Comparison of ENCODE assay signal across 18 cellular contexts in the genomic region with DNA sequence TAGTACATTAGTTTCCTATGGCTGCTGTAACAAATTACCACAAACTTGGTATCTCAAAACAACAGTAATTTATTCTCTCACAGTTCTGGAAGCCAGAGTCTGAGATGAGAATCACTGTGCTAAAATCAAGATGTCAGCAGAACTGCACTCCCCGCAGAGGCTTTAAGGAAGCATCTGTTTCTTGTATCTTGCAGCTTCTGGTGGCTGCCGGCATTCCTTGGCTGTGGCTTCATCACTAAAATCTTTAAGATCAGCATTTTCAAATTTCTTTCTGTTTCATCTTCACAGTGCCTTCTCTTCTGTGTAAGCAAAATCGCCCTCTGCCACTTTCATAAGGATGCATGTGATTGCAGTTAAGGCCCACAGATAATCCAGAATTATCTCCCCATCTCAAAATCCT. TPM values are rescaled to one million over a fixed set of nuclear protein-coding genes. Genes with fewer than 3 reads are reported as not detected.
"Had no signal": no experiment of that assay in that cellular context is flagged by ENCODE, and none has a peak within 500 bp of the region (broad histone marks: within the 10 kb centered on the region; RNA-seq: fewer than 3 reads in every experiment).

No MANE protein-coding gene starts in this region.

- H3K4me3 ChIP-seq: dorsolateral prefrontal cortex, lower lobe of right lung, suprapubic skin, transverse colon, vagina had no signal

- H3K27me3 ChIP-seq: brain microvascular endothelial cell, dorsolateral prefrontal cortex, suprapubic skin, transverse colon, vagina had no signal

- ATAC-seq: activated CD8-positive, alpha-beta T cell treated with anti-CD3 and anti-CD28 coated beads for 36 hours; lower lobe of right lung; natural killer cell; stimulated activated naive CD8-positive, alpha-beta T cell treated with anti-CD3 and anti-CD28 coated beads, Interleukin-15, Interleukin-2, amounts not matched to agents 100 U/mL and 50 U/mL, for 24 hours had no signal

- H3K4me1 ChIP-seq: lower lobe of right lung, transverse colon had no signal

- H3K27ac ChIP-seq: brain microvascular endothelial cell, lower lobe of right lung, suprapubic skin, transverse colon, vagina had no signal

- H3K9me3 ChIP-seq: lower lobe of right lung, suprapubic skin, transverse colon, vagina had no signal

- H3K36me3 ChIP-seq: brain microvascular endothelial cell, lower lobe of right lung, suprapubic skin, transverse colon, vagina had no signal

- DNase-seq: activated CD4-positive, alpha-beta T cell treated with anti-CD3 and anti-CD28 coated beads, Interleukin-2, amount 10 ng/mL, durations not matched to agents 24 days and 14 days; activated CD8-positive, alpha-beta T cell treated with anti-CD3 and anti-CD28 coated beads for 36 hours; activated naive CD4-positive, alpha-beta T cell treated with Interleukin-2 at 50 U/mL for 16 hours; activated naive CD8-positive, alpha-beta T cell treated with anti-CD3 and anti-CD28 coated beads, Interleukin-2, amount 10 ng/mL, durations not matched to agents 7 days and 5 days; activated T-cell treated with anti-CD3 and anti-CD28 coated beads, Interleukin-2, amount 50 U/mL, for 1 hour; brain microvascular endothelial cell; central memory CD4-positive, alpha-beta T cell; dorsolateral prefrontal cortex; immature natural killer cell; kidney glomerular epithelial cell; lower lobe of right lung; natural killer cell; nucleus accumbens; stimulated activated naive CD8-positive, alpha-beta T cell treated with anti-CD3 and anti-CD28 coated beads, Interleukin-15, Interleukin-2, amounts not matched to agents 100 U/mL and 50 U/mL, for 24 hours; transverse colon had no signal

RNA-seq across cellular contexts. Expression of gene STON2, which starts 9.4 kb away (rescaled TPM):
- total RNA-seq: activated naive CD8-positive, alpha-beta T cell treated with anti-CD3 and anti-CD28 coated beads, Interleukin-2, amount 10 ng/mL, durations not matched to agents 7 days and 5 days; activated T-helper 2 cell treated with anti-CD3 and anti-CD28 coated beads, Interferon-gamma antibody, Interleukin-2, Interleukin-4, amounts not matched to agents 10 μg/mL and 5 μg/mL and 100 μg/mL, durations not matched to agents 14 hours and 24 hours and 36 hours had no signal
